12 cellular contexts compared by ENCODE assay signal in the genomic region with DNA sequence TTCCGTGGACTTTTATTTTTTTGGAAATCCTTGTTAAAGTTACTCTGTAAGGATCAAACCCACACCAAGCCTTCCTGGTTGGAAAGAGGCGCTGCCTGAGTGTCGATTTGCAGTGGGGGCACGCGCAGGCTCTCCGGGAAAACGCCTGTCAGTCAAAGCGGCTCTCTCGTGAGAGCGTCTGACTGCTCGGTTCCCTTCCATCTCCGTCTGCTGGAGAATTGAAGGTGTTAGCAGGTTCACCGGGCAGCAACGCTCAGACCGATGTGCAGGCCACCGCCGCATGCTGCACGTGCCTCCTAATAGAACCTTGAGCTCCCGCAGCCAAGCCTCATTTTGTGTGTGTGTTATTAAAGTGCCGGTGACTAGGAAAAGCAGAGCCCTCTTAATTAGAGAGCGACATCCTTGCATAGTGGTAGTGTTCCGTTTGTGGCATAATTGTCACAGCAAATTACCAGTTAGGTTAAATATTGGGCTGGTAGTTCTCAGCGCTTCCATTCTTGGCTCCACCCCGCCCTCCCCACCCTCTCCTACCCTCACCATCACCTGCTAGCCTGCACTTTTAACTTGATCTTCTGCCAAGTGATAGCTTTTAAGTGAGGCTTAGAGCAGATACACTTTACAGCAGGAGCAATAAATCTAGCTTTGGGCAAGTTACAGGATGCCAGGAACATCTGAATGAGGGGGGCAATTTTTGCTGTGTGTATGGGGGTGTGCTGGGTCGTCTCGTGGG.
DNase-seq lines count a peak whose midpoint lies in the region; ATAC-seq, FAIRE-seq and TF ChIP-seq lines count a peak whose summit lies in the region.
"Had no signal": no experiment of that assay in that cellular context is flagged by ENCODE, and none has a peak within 500 bp of the region (broad histone marks: within the 10 kb centered on the region; RNA-seq: fewer than 3 reads in every experiment).

No MANE protein-coding gene starts in this region.

- TF ChIP-seq POLR2A in IMR-90 (IDR thresholded peaks at IDR 0.05; ENCODE audit: low read depth, low read length) (no peak), GM12878 (IDR thresholded peaks at IDR 0.05; ENCODE audit: low read depth, low read length) (no peak)

- H3K36me3 Mint-ChIP-seq in T-helper 2 cell treated with Interferon-gamma antibody and Interleukin-4, amounts not matched to agents 5 μg/mL and 100 μg/mL, for 36 hours (ENCODE audit: low read depth) = no peaks in the 10 kb centered on the region

- H4K5ac ChIP-seq in IMR-90 (ENCODE audit: low read depth, low read length) = no peak overlapping the region

- no peak overlapping the region for H3K4me2 ChIP-seq in IMR-90 (ENCODE audit: low read depth, low read length)
- peak overlapping the region; percentile 74 for H3K4me2 ChIP-seq in GM12878 (ENCODE audit: control insufficient read depth, insufficient read depth)
- H3K4me2 ChIP-seq: PC-9 had no signal

- ATAC-seq in IMR-90 (ENCODE audit: low read depth) (no peak), GM12878 (peak; percentile 35), HG02571 (IDR thresholded peaks at IDR 0.05; ENCODE audit: unreplicated experiment) (no peak)

- H3K4me1 ChIP-seq in IMR-90 (ENCODE audit: control insufficient read depth, insufficient read depth, low read length) (no peaks in the 10 kb centered on the region; the same call in 1 of the 2 replicates), GM12878 (ENCODE audit: control insufficient read depth, insufficient read depth, low read length) (peaks cover 19% of the 10 kb centered on the region), neuron (ENCODE audit: insufficient read depth, low read length) (peaks cover 52% of the 10 kb centered on the region)

- H3K9ac ChIP-seq in IMR-90 (ENCODE audit: low read depth, low read length) = no peak overlapping the region
- H3K9ac ChIP-seq in GM12878 (ENCODE audit: control insufficient read depth, insufficient read depth, low read length) = no peak overlapping the region

- BruUV-seq in IMR-90 (replicated peaks; lab: Mats Ljungman, UMichigan) (no TSS peak), GM12878 (replicated peaks; lab: Mats Ljungman, UMichigan) (no TSS peak)

- no peak overlapping the region for H4K8ac ChIP-seq in IMR-90 (ENCODE audit: low read depth in 2 of 2, low read length in 2 of 2)

- H3K23ac ChIP-seq in IMR-90 (ENCODE audit: low read depth, low read length) = peak overlapping the region; percentile 14; the same call in 1 of the 2 replicates

- H3K27ac ChIP-seq in IMR-90 (ENCODE audit: insufficient read depth, low read length) (no peak overlapping the region), GM12878 (ENCODE audit: control insufficient read depth, insufficient read depth) (no peak overlapping the region)
- H3K27ac ChIP-seq: C4-2B, esophagus squamous epithelium, PC-9 had no signal

- no peak overlapping the region for H2AK5ac ChIP-seq in IMR-90 (ENCODE audit: low read depth, low read length)

- H3K9me1 ChIP-seq in IMR-90 (ENCODE audit: insufficient read depth, low read length) = no peaks in the 10 kb centered on the region

- no peak overlapping the region for H2BK5ac ChIP-seq in IMR-90 (ENCODE audit: low read depth, low read length, poor library complexity, severe bottlenecking)

- no peak overlapping the region for H2BK20ac ChIP-seq in IMR-90 (ENCODE audit: low read depth, low read length)

- H3K79me2 ChIP-seq in GM12878 (ENCODE audit: control insufficient read depth, insufficient read depth, low read length) = no peaks in the 10 kb centered on the region

- no peak overlapping the region for H3K4ac ChIP-seq in IMR-90 (ENCODE audit: low read depth, low read length)

- H3K36me3 ChIP-seq in IMR-90 (ENCODE audit: control insufficient read depth, insufficient read depth, low read length) (no peaks in the 10 kb centered on the region), GM12878 (ENCODE audit: control insufficient read depth in 2 of 2, insufficient read depth in 2 of 2, low read length in 1 of 2) (no peaks in the 10 kb centered on the region), neuron (ENCODE audit: insufficient read depth, low read length) (no peaks in the 10 kb centered on the region)
- H3K36me3 ChIP-seq: esophagus squamous epithelium had no signal

- H3K4me3 ChIP-seq in IMR-90 (ENCODE audit: insufficient read depth, low read depth, low read length) (no peak overlapping the region), GM12878 (no peak overlapping the region), neuron (ENCODE audit: low read length) (peak overlapping the region; percentile 17)
- H3K4me3 ChIP-seq: esophagus squamous epithelium, PC-9 had no signal

- no peak overlapping the region for H4K91ac ChIP-seq in IMR-90 (ENCODE audit: insufficient read depth, low read depth, low read length)

- H2AK9ac ChIP-seq in IMR-90 (replicated peaks; ENCODE audit: low read depth, low read length, poor library complexity) = no peak overlapping the region

- in situ Hi-C loops in IMR-90 (cut with MboI; ENCODE audit: low sequenced_read_pairs) = loop anchor here (10.0 kb wide), 1 partner anchor 379 kb away; no protein-coding TSS in a partner anchor
- in situ Hi-C loops in GM12878 (cut with MboI) = loop anchor here (25.0 kb wide), 1 partner anchor 107 kb away; no protein-coding TSS in a partner anchor

- TF ChIP-seq EP300 in GM12878 (IDR thresholded peaks at IDR 0.05; ENCODE audit: borderline replicate concordance in 1 of 2, control insufficient read depth in 1 of 2, low read depth in 2 of 2, low read length in 2 of 2) = no peak

- H3K56ac ChIP-seq in IMR-90 (ENCODE audit: extremely low read depth, insufficient read depth, low read length) = no peak overlapping the region

- TF ChIP-seq RAD21 in IMR-90 (IDR thresholded peaks at IDR 0.05; ENCODE audit: low read length) (no peak), GM12878 (IDR thresholded peaks at IDR 0.05; ENCODE audit: insufficient read depth, low read depth, low read length) (no peak)

- POLR2A ChIA-PET in IMR-90 (lab: Charles Lee; ENCODE audit: unreplicated experiment) = no interaction called here
- POLR2A ChIA-PET in GM12878 (lab: Charles Lee) = interaction anchor here (0.6 kb wide), 2 partner anchors 19 to 318 kb away, joined by 3 to 5 read pairs; no protein-coding TSS in a partner anchor

- H2AFZ ChIP-seq in IMR-90 (replicated peaks; ENCODE audit: low read length, poor library complexity) (peak overlapping the region; percentile 59), GM12878 (ENCODE audit: control insufficient read depth, low read depth, low read length) (peak overlapping the region; percentile 59), neuron (ENCODE audit: low read depth, low read length) (peak overlapping the region; percentile 39)
- H2AFZ ChIP-seq: PC-9 had no signal

- no peak overlapping the region for H2BK120ac ChIP-seq in IMR-90 (ENCODE audit: low read depth, low read length)

- no peak overlapping the region for H2BK15ac ChIP-seq in IMR-90 (ENCODE audit: low read depth, low read length)

- H3K9me3 ChIP-seq in IMR-90 (ENCODE audit: control insufficient read depth, insufficient read depth, low read length) (no peaks in the 10 kb centered on the region), GM12878 (replicated peaks; ENCODE audit: control insufficient read depth, insufficient read depth, low read length) (no peaks in the 10 kb centered on the region), neuron (ENCODE audit: low read length) (no peaks in the 10 kb centered on the region)
- H3K9me3 ChIP-seq: esophagus squamous epithelium had no signal

- H3K4me1 Mint-ChIP-seq in T-helper 2 cell treated with Interferon-gamma antibody and Interleukin-4, amounts not matched to agents 5 μg/mL and 100 μg/mL, for 36 hours (ENCODE audit: low read depth) = peaks cover 15% of the 10 kb centered on the region

- H4K20me1 ChIP-seq in IMR-90 (ENCODE audit: insufficient read depth, low read length) (no peaks in the 10 kb centered on the region), GM12878 (ENCODE audit: control insufficient read depth, insufficient read depth) (no peaks in the 10 kb centered on the region)

- no peaks in the 10 kb centered on the region for H3K9me3 Mint-ChIP-seq in T-helper 2 cell treated with Interferon-gamma antibody and Interleukin-4, amounts not matched to agents 5 μg/mL and 100 μg/mL, for 36 hours

- no peak overlapping the region for H3K4me3 Mint-ChIP-seq in T-helper 2 cell treated with Interferon-gamma antibody and Interleukin-4, amounts not matched to agents 5 μg/mL and 100 μg/mL, for 36 hours

- intact Hi-C loops in IMR-90 (cut with micrococcal nuclease) = no loop called here
- intact Hi-C loops in GM12878 (cut with micrococcal nuclease; ENCODE audit: unreplicated experiment) = no loop called here

- no peak for DNase-seq in IMR-90
- peak; percentile 1 for DNase-seq in NCI-H2196 treated with DMSO at 0.1 percent for 48 hours (lab: John Stamatoyannopoulos, UW; ENCODE audit: unreplicated experiment)
- no peak for DNase-seq in GM12878 (ENCODE audit: low read depth, low spot score)
- DNase-seq in stimulated activated CD8-positive, alpha-beta memory T cell treated with anti-CD3 and anti-CD28 coated beads, Interleukin-4, amount 100 ng/mL, for 48 hours = no peak
- DNase-seq in T-helper 2 cell treated with Interferon-gamma antibody and Interleukin-4, amounts not matched to agents 5 μg/mL and 100 μg/mL, for 36 hours (ENCODE audit: low spot score) = no peak
- DNase-seq in RCC 7860 (ENCODE audit: low spot score) = no peak
- DNase-seq: esophagus squamous epithelium, HCEC 1CT, PC-9 had no signal

- no peak overlapping the region for H3K18ac ChIP-seq in IMR-90 (ENCODE audit: low read depth, low read length)

- dilution Hi-C loops in IMR-90 (cut with HindIII; ENCODE audit: low sequenced_read_pairs, unreplicated experiment) = no loop called here

- TF ChIP-seq CTCF in IMR-90 (conservative IDR thresholded peaks at IDR 0.05; ENCODE audit: low read depth, low read length) (no peak), GM12878 (IDR thresholded peaks at IDR 0.05 in 2 of 3, conservative IDR thresholded peaks at IDR 0.05 in 1 of 3; ENCODE audit: control insufficient read depth in 2 of 3, extremely low read depth in 1 of 3, insufficient read depth in 1 of 3, low read depth in 3 of 3, low read length in 3 of 3) (no peak)

- FAIRE-seq in GM12878 (lab: Jason Lieb, UNC) (no peak), RCC 7860 (lab: Jason Lieb, UNC) (no peak)

- H3K27me3 Mint-ChIP-seq in T-helper 2 cell treated with Interferon-gamma antibody and Interleukin-4, amounts not matched to agents 5 μg/mL and 100 μg/mL, for 36 hours (ENCODE audit: low read depth) = peaks cover 59% of the 10 kb centered on the region

- WGBS in IMR-90 (ENCODE audit: extremely low coverage in 2 of 2, insufficient read length in 1 of 2), 2 experiments = 17% methylated on average over 7 of the region's 26 CpGs; no CpG with 5 or more reads in 1 of the 2 experiments
- 67% methylated on average over 26 of the region's 26 CpGs for WGBS in GM12878 (ENCODE audit: insufficient coverage, insufficient replicate concordance, low lambda C conversion rate, missing lambda C conversion rate)

- RAD21 ChIA-PET in GM12878 (lab: Charles Lee; ENCODE audit: unreplicated experiment) = interaction anchor here (0.6 to 0.7 kb wide), 2 partner anchors 10 to 1377 kb away, joined by 3 read pairs; no protein-coding TSS in a partner anchor

- SMC1A ChIA-PET in GM12878 (lab: Charles Lee; ENCODE audit: uncharacterized antibody, unreplicated experiment) = interaction anchor here (1.7 to 2.0 kb wide), 2 partner anchors 9 to 135 kb away, joined by 4 read pairs; no protein-coding TSS in a partner anchor

- H3K79me1 ChIP-seq in IMR-90 (ENCODE audit: low read depth in 1 of 2, low read length in 2 of 2) = no peaks in the 10 kb centered on the region

- no peak overlapping the region for H3K27ac Mint-ChIP-seq in T-helper 2 cell treated with Interferon-gamma antibody and Interleukin-4, amounts not matched to agents 5 μg/mL and 100 μg/mL, for 36 hours

- no peak overlapping the region for H3K14ac ChIP-seq in IMR-90 (replicated peaks; ENCODE audit: low read depth, low read length)

- CTCF ChIA-PET in IMR-90 (lab: Yijun Ruan, JAX) (no interaction called here), GM12878 (lab: Yijun Ruan, JAX) (interaction anchor here (1.1 to 1.2 kb wide), 2 partner anchors 13 to 236 kb away, joined by 3 read pairs; no protein-coding TSS in a partner anchor)

- H3K27me3 ChIP-seq in IMR-90 (ENCODE audit: control insufficient read depth, insufficient read depth, low read length) (peaks cover 47% of the 10 kb centered on the region), GM12878 (replicated peaks in 1 of 2; ENCODE audit: control insufficient read depth in 2 of 2, insufficient read depth in 2 of 2, low read length in 1 of 2) (no peaks in the 10 kb centered on the region), neuron (ENCODE audit: insufficient read depth, low read length) (no peaks in the 10 kb centered on the region)
